In genomic region chr17:74999523-74999922, GRCh38 we compare ENCODE assay signal across 24 cellular contexts. TPM values are rescaled to one million over a fixed set of nuclear protein-coding genes. Genes with fewer than 3 reads are reported as not detected.
DNase-seq lines count a peak whose midpoint lies in the region; TF ChIP-seq lines count a peak whose summit lies in the region.
"Had no signal": no experiment of that assay in that cellular context is flagged by ENCODE, and none has a peak within 500 bp of the region (broad histone marks: within the 10 kb centered on the region; RNA-seq: fewer than 3 reads in every experiment).

No MANE protein-coding gene starts in this region.

- no peak for TF ChIP-seq CTCF in RWPE1 (conservative IDR thresholded peaks at IDR 0.05; ENCODE audit: low read depth)
- no peak for TF ChIP-seq CTCF in cardiac muscle cell (IDR thresholded peaks at IDR 0.05; ENCODE audit: low read depth, low read length)
- TF ChIP-seq CTCF in right atrium auricular region (IDR thresholded peaks at IDR 0.05), result no peak

- H3K27me3 ChIP-seq in cardiac muscle cell (no peaks in the 10 kb centered on the region), right atrium auricular region (no peaks in the 10 kb centered on the region)

- H3K4me3 ChIP-seq in cardiac muscle cell, result no peak overlapping the region
- no peak overlapping the region for H3K4me3 ChIP-seq in right atrium auricular region

- POLR2A ChIA-PET in RWPE1 (lab: Yijun Ruan, JAX; ENCODE audit: low non-redundant PET), result interaction anchor here (1.2 kb wide), 1 partner anchor 12 kb away, joined by 3 read pairs; no protein-coding TSS in a partner anchor

- H3K36me3 ChIP-seq in cardiac muscle cell, result peaks cover 4% of the 10 kb centered on the region
- H3K36me3 ChIP-seq in right atrium auricular region, result peaks cover 49% of the 10 kb centered on the region

- H3K9me3 ChIP-seq in cardiac muscle cell (ENCODE audit: low read depth) (no peaks in the 10 kb centered on the region), right atrium auricular region (no peaks in the 10 kb centered on the region)
- H3K9me3 ChIP-seq: SK-N-SH had no signal

- peak overlapping the region; percentile 30 for H3K27ac ChIP-seq in RWPE1
- peak overlapping the region; percentile 5 for H3K27ac ChIP-seq in cardiac muscle cell
- peak overlapping the region; percentile 22 to 68 for H3K27ac ChIP-seq in right atrium auricular region
- H3K27ac ChIP-seq: HL-60 had no signal

- H3K4me1 ChIP-seq in cardiac muscle cell (ENCODE audit: low read depth) (peaks cover 6% of the 10 kb centered on the region), right atrium auricular region (peaks cover 0 to 17% of the 10 kb centered on the region in 2 donors)

- peak; percentile 14 for DNase-seq in D341Med (ENCODE audit: low spot score)
- DNase-seq in RWPE1 (ENCODE audit: low spot score), result no peak
- DNase-seq in cardiac muscle cell (ENCODE audit: low read depth in 1 of 2, low spot score in 1 of 2), result no peak
- no peak for DNase-seq in right atrium auricular region (ENCODE audit: low spot score)
- DNase-seq in GM19240 (ENCODE audit: insufficient read length, low spot score), result no peak
- no peak for DNase-seq in iPS-NIHi11 (ENCODE audit: low spot score)
- DNase-seq in UCSD-AML1 (lab: John Stamatoyannopoulos, UW; ENCODE audit: unreplicated experiment), result no peak
- DNase-seq: Calu3; DMS153; DND-41; Karpas-422; NCI-H1048; NCI-H1417; NCI-H1694; NCI-H2029 treated with DMSO at 0.1 percent for 48 hours; NCI-H446 treated with DMSO at 0.1 percent for 48 hours; NCI-H526; NCI-H82; NK-92 treated with Interleukin-12 subunit alpha and Interleukin-12 subunit beta, amount 100 ng/mL, for 24 hours; PC-3; SK-N-SH; SW 1271 had no signal

- CTCF ChIA-PET in RWPE1 (lab: Yijun Ruan, JAX), result interaction anchor here (0.7 to 1.6 kb wide), 3 partner anchors 12 to 634 kb away, joined by 3 to 4 read pairs (median 3); no protein-coding TSS in a partner anchor

RNA-seq across cellular contexts. Expression of gene CDR2L, which starts 12.1 kb away (rescaled TPM):
- total RNA-seq in cardiac muscle cell (15.1 and 16.4 TPM in 2 replicates), right atrium auricular region (10 to 100 TPM; 13.6 to 28.8 TPM)
- 5.9 and 8.0 TPM in 2 replicates for polyA plus RNA-seq in cardiac muscle cell
- total RNA-seq: B cell had no signal

RNA-seq across cellular contexts. Expression of gene MRPL58, which starts 12.9 kb away (rescaled TPM):
- 44.8 and 62.9 TPM in 2 replicates for total RNA-seq in cardiac muscle cell
- 39.7 and 48.4 TPM in 2 replicates for polyA plus RNA-seq in cardiac muscle cell
- total RNA-seq in right atrium auricular region, result 100 to 1,000 TPM in 1 of 2 donors, 10 to 100 TPM in 1; 44.8 to 104 TPM

RNA-seq across cellular contexts. Expression of gene HID1, which starts 27.0 kb away (rescaled TPM):
- total RNA-seq in cardiac muscle cell (35.2 and 46.3 TPM in 2 replicates), right atrium auricular region (10 to 100 TPM; 10.6 to 11.7 TPM)
- 45.4 and 57.3 TPM in 2 replicates for polyA plus RNA-seq in cardiac muscle cell

RNA-seq across cellular contexts. Expression of gene ATP5PD, which starts 47.2 kb away (rescaled TPM):
- total RNA-seq in cardiac muscle cell (411 and 666 TPM in 2 replicates), right atrium auricular region (100 to 1,000 TPM; 675 to 871 TPM)
- 603 and 732 TPM in 2 replicates for polyA plus RNA-seq in cardiac muscle cell

RNA-seq across cellular contexts. Expression of gene KCTD2, which starts 47.5 kb away (rescaled TPM):
- total RNA-seq in cardiac muscle cell (23.9 and 24.4 TPM in 2 replicates), right atrium auricular region (10 to 100 TPM; 17.9 to 28.4 TPM)
- 20.7 and 22.4 TPM in 2 replicates for polyA plus RNA-seq in cardiac muscle cell
